ENCODE assay signal across 8 cellular contexts in the genomic region with DNA sequence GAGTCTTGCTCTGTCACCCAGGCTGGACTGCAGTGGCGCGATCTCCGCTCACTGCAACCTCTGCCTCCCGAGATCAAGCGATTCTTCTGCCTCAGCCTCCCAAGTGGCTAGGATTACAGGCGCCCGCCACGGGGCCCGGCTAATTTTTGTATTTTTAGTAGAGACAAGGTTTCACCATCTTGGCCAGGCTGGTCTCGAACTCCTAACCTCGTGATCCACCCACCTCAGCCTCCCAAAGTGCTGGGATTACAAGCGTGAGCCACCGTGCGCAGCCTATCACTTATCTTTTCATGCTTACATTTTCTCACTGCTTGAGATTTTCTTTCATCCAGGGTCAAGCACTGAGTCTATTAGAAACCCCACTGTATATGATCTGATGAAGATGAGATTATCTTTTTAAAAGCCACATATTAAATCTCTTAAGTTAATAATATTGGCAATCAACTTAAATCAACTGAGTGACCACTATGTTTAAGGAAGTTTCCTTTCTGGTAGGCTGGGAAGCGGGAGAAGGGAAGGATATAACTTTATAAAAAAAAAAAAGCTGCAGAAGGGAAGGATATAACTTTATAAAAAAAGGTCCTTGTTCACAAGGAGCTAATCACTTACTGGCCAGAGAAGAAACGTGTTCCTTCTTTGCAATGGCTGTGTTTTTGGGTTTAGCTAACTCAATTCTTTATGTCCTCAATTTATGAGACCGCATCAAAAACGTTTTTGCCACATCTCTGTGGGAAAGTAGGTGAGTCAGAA. TPM values are rescaled to one million over a fixed set of nuclear protein-coding genes. Genes with fewer than 3 reads are reported as not detected.
DNase-seq lines count a peak whose midpoint lies in the region; ATAC-seq, FAIRE-seq and TF ChIP-seq lines count a peak whose summit lies in the region.

No MANE protein-coding gene starts in this region.

- H3K36me3 ChIP-seq in BLaER1: peaks cover 21% of the 10 kb centered on the region
- peaks cover 0 to 5% of the 10 kb centered on the region in 2 experiments; a peak in 1 of 4 replicates for H3K36me3 ChIP-seq in GM12878 (ENCODE audit: control insufficient read depth in 2 of 2, insufficient read depth in 2 of 2, low read length in 1 of 2)

- no peak for DNase-seq in Jurkat, Clone E6-1 (ENCODE audit: low read depth, low spot score)
- no peak for DNase-seq in GM12878 (ENCODE audit: low read depth, low spot score)
- DNase-seq in natural killer cell: no peak
- no peak for DNase-seq in NCI-H146 (lab: John Stamatoyannopoulos, UW)
- DNase-seq in SHP77 (lab: John Stamatoyannopoulos, UW): no peak
- DNase-seq in urothelium cell line (ENCODE audit: low spot score): no peak

- SMC1A ChIA-PET in GM12878 (lab: Charles Lee; ENCODE audit: uncharacterized antibody, unreplicated experiment): interaction anchor here (0.7 to 2.4 kb wide), 10 partner anchors 10 to 450 kb away, joined by 3 to 12 read pairs (median 4); no protein-coding TSS in a partner anchor

- WGBS in GM12878 (ENCODE audit: insufficient coverage, insufficient replicate concordance, low lambda C conversion rate, missing lambda C conversion rate): 81% methylated on average over 16 of the region's 18 CpGs

- H3K9me3 ChIP-seq in BLaER1: 0 out of 2 replicates have a peak, but pooled peaks cover 5% of the 10 kb centered on the region
- peaks cover 2% of the 10 kb centered on the region; the same call in 1 of the 3 replicates for H3K9me3 ChIP-seq in GM12878 (replicated peaks; ENCODE audit: control insufficient read depth, insufficient read depth, low read length)

- POLR2A ChIA-PET in GM12878 (lab: Charles Lee): interaction anchor here (0.8 to 2.5 kb wide), 6 partner anchors 11 to 447 kb away, joined by 3 to 7 read pairs (median 4); no protein-coding TSS in a partner anchor

- peak overlapping the region; percentile 96 to 97 for H3K27ac Mint-ChIP-seq in natural killer cell

- FAIRE-seq in GM12878 (lab: Jason Lieb, UNC) (no peak), urothelium cell line (lab: Jason Lieb, UNC) (no peak)

- H3K9ac ChIP-seq in BLaER1 (peak overlapping the region; percentile 100), GM12878 (ENCODE audit: control insufficient read depth, insufficient read depth, low read length) (peak overlapping the region; percentile 100)

- no peak overlapping the region; the same call in 1 of the 2 replicates for H2AFZ ChIP-seq in GM12878 (ENCODE audit: control insufficient read depth, low read depth, low read length)

- H3K4me3 ChIP-seq in BLaER1: peak overlapping the region; percentile 85
- H3K4me3 ChIP-seq in Jurkat, Clone E6-1 (ENCODE audit: low read length): peak overlapping the region; percentile 90
- no peak overlapping the region for H3K4me3 ChIP-seq in GM12878

- no TSS peak for BruUV-seq in GM12878 (replicated peaks; lab: Mats Ljungman, UMichigan)

- RAD21 ChIA-PET in GM12878 (lab: Charles Lee; ENCODE audit: unreplicated experiment): interaction anchor here (0.9 to 3.2 kb wide), 2 partner anchors 61 to 195 kb away, joined by 3 to 25 read pairs; a partner anchor contains a TSS

- in situ Hi-C loops in GM12878 (cut with MboI): no loop called here

- CTCF ChIA-PET in GM12878 (lab: Yijun Ruan, JAX): interaction anchor here (0.8 to 2.7 kb wide), 10 partner anchors 10 to 61 kb away, joined by 3 to 17 read pairs (median 4); a partner anchor contains a TSS

- no peaks in the 10 kb centered on the region for H3K27me3 Mint-ChIP-seq in natural killer cell (ENCODE audit: low read depth in 2 of 2)

- H3K4me1 ChIP-seq in BLaER1 (peaks cover 31% of the 10 kb centered on the region), GM12878 (ENCODE audit: control insufficient read depth, insufficient read depth, low read length) (peaks cover 6% of the 10 kb centered on the region)

- H3K27me3 ChIP-seq in BLaER1: no peaks in the 10 kb centered on the region
- no peaks in the 10 kb centered on the region for H3K27me3 ChIP-seq in GM12878 (replicated peaks in 1 of 2; ENCODE audit: control insufficient read depth in 2 of 2, insufficient read depth in 2 of 2, low read length in 1 of 2)

- H3K79me2 ChIP-seq in GM12878 (ENCODE audit: control insufficient read depth, insufficient read depth, low read length): peaks cover 36% of the 10 kb centered on the region

- H3K36me3 Mint-ChIP-seq in natural killer cell: no peaks in the 10 kb centered on the region

- peak overlapping the region; percentile 91 for H3K4me3 Mint-ChIP-seq in natural killer cell

- H3K27ac ChIP-seq in BLaER1 (peak overlapping the region; percentile 100), GM12878 (ENCODE audit: control insufficient read depth, insufficient read depth) (peak overlapping the region; percentile 100)

- no peak for ATAC-seq in GM12878
- no peak for ATAC-seq in natural killer cell
- no peak for ATAC-seq in GM21528 (IDR thresholded peaks at IDR 0.05; ENCODE audit: low FRiP score, unreplicated experiment)

- peak overlapping the region; percentile 84 for H3K4me2 ChIP-seq in BLaER1
- H3K4me2 ChIP-seq in GM12878 (ENCODE audit: control insufficient read depth, insufficient read depth): peak overlapping the region; percentile 75

- TF ChIP-seq POLR2A in GM12878 (IDR thresholded peaks at IDR 0.05; ENCODE audit: low read depth, low read length): no peak

- intact Hi-C loops in GM12878 (cut with micrococcal nuclease; ENCODE audit: unreplicated experiment) (loop anchor here (5.0 kb wide), 4 partner anchors 119 to 434 kb away; a partner anchor contains a TSS), natural killer cell (cut with micrococcal nuclease) (loop anchor here (1.0 to 5.0 kb wide), 4 partner anchors 60 to 644 kb away; a partner anchor contains a TSS)

- no peaks in the 10 kb centered on the region for H3K9me3 Mint-ChIP-seq in natural killer cell

- H4K20me1 ChIP-seq in BLaER1: peaks cover 20% of the 10 kb centered on the region
- H4K20me1 ChIP-seq in GM12878 (ENCODE audit: control insufficient read depth, insufficient read depth): no peaks in the 10 kb centered on the region

- TF ChIP-seq CTCF in GM12878 (IDR thresholded peaks at IDR 0.05 in 2 of 3, conservative IDR thresholded peaks at IDR 0.05 in 1 of 3; ENCODE audit: control insufficient read depth in 2 of 3, extremely low read depth in 1 of 3, insufficient read depth in 1 of 3, low read depth in 3 of 3, low read length in 3 of 3) (no peak), natural killer cell (IDR thresholded peaks at IDR 0.05) (no peak)

- TF ChIP-seq EP300 in GM12878 (IDR thresholded peaks at IDR 0.05; ENCODE audit: borderline replicate concordance in 1 of 2, control insufficient read depth in 1 of 2, low read depth in 2 of 2, low read length in 2 of 2): no peak

- TF ChIP-seq RAD21 in GM12878 (IDR thresholded peaks at IDR 0.05; ENCODE audit: insufficient read depth, low read depth, low read length): no peak

- peaks cover 7 to 12% of the 10 kb centered on the region in 2 donors for H3K4me1 Mint-ChIP-seq in natural killer cell

TF ChIP-seq in GM12878, 131 proteins besides CTCF, POLR2A, EP300 and RAD21 (continues in another document):
- TF ChIP-seq, protein P1, sequence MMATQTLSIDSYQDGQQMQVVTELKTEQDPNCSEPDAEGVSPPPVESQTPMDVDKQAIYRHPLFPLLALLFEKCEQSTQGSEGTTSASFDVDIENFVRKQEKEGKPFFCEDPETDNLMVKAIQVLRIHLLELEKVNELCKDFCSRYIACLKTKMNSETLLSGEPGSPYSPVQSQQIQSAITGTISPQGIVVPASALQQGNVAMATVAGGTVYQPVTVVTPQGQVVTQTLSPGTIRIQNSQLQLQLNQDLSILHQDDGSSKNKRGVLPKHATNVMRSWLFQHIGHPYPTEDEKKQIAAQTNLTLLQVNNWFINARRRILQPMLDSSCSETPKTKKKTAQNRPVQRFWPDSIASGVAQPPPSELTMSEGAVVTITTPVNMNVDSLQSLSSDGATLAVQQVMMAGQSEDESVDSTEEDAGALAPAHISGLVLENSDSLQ (IDR thresholded peaks at IDR 0.05): no peak
- TF ChIP-seq ZNF622 (IDR thresholded peaks at IDR 0.05) (no peak), POLR2AphosphoS5 (IDR thresholded peaks at IDR 0.05; ENCODE audit: low read length) (no peak), PAX8 (IDR thresholded peaks at IDR 0.05) (no peak), MEF2B (IDR thresholded peaks at IDR 0.05; ENCODE audit: partially characterized antibody, poor library complexity, severe bottlenecking) (no peak), ETV6 (conservative IDR thresholded peaks at IDR 0.05 in 1 of 2, IDR thresholded peaks at IDR 0.05 in 1 of 2; ENCODE audit: borderline replicate concordance in 1 of 2, low read depth in 1 of 2) (no peak), SREBF1 (IDR thresholded peaks at IDR 0.05; ENCODE audit: low read length) (no peak), BMI1 (IDR thresholded peaks at IDR 0.05; ENCODE audit: borderline replicate concordance) (no peak), NRF1 (conservative IDR thresholded peaks at IDR 0.05; ENCODE audit: low read depth, low read length) (no peak), RCOR1 (conservative IDR thresholded peaks at IDR 0.05; ENCODE audit: low read depth, low read length) (no peak), CREM (IDR thresholded peaks at IDR 0.05; ENCODE audit: low read depth) (no peak), TCF7 (IDR thresholded peaks at IDR 0.05; ENCODE audit: borderline replicate concordance) (no peak)

RNA-seq across cellular contexts. Expression of a gene that starts 1.3 kb away (rescaled TPM):
- 32.2 TPM for polyA plus RNA-seq in Jurkat, Clone E6-1 (2012; ENCODE audit: insufficient read depth, insufficient read length)
- 439 and 462 TPM in 2 replicates for total RNA-seq in GM12878 (2013; cell fraction: nucleolus; rRNA removed)
- total RNA-seq in GM12878 (2014; rRNA removed) (88.1 and 113 TPM in 2 replicates), GM12878 (2014; rRNA removed; fragmentation: Illumina TruSeq; extraction: Trizol) (158 and 173 TPM in 2 replicates), GM12878 (2021) (164 and 174 TPM in 2 replicates), natural killer cell (100 to 1,000 TPM; 130 to 143 (median 132) TPM)
- polyA plus RNA-seq in GM12878 (2011; ENCODE audit: low read depth): 27.8 TPM
- polyA plus RNA-seq in GM12878 (2011; rRNA removed) (82.0 and 136 TPM in 2 replicates), GM12878 (2014; fragmentation: Illumina TruSeq; extraction: Trizol) (75.8 and 104 TPM in 2 replicates), GM12878 (2014; fragmentation: Nextera tagmentation; extraction: Ambion mirVana) (10 to 100 TPM; 48.2 to 65.8 TPM), GM12878 (2014; rRNA removed) (56.8 and 77.8 TPM in 2 replicates), GM12878 (2016; fragmentation: Nextera tagmentation; extraction: Ambion mirVana) (100 to 1,000 TPM; 145 to 171 TPM)
- polyA plus RNA-seq in GM12878 (2011; cell fraction: cytosol; rRNA removed): 28.3 and 34.4 TPM in 2 replicates
- polyA plus RNA-seq in GM12878 (2011; cell fraction: nucleus; rRNA removed): 41.5 and 94.7 TPM in 2 replicates
- polyA plus RNA-seq in GM12878 (2012): 55.6 and 89.6 TPM in 2 replicates
- polyA minus RNA-seq in GM12878 (2011; rRNA and poly(A)+ RNA removed): 154 and 263 TPM in 2 replicates
- polyA minus RNA-seq in GM12878 (2011; cell fraction: cytosol; rRNA and poly(A)+ RNA removed): 97.2 and 107 TPM in 2 replicates
- polyA minus RNA-seq in GM12878 (2011; cell fraction: nucleus; rRNA and poly(A)+ RNA removed): 157 and 218 TPM in 2 replicates
